1 cellular context compared by ENCODE assay signal in the genomic region with DNA sequence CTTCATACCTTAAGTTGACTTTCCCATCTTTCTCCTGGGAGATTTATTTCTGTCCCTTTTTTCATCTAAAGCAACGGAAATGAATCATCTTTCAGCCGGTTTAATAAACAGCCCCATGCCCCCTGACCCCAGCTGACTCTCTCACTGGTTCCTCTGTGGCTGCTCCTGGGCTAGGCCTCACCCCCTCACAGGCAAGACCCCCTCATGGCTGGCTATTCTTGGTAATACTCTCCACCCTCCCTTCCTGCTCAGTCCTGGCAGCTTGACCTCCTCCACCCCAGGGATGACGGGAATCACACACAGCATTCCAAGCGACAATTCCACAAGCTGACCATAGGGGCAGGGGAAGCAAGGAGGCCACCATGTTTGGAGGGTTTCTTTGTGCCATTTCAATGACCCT.
TF ChIP-seq lines count a peak whose summit lies in the region.

No MANE protein-coding gene starts in this region.

TF ChIP-seq in IMR-90, 13 proteins besides CTCF, POLR2A, EP300 and RAD21:
- TF ChIP-seq USF2 (IDR thresholded peaks at IDR 0.05; ENCODE audit: low read depth, low read length) (no peak), FOS (IDR thresholded peaks at IDR 0.05; ENCODE audit: low read depth, low read length) (0 out of 2 replicates have a peak, but pooled peaks have one; percentile 12), MAZ (IDR thresholded peaks at IDR 0.05; ENCODE audit: borderline replicate concordance, low read depth, low read length) (0 out of 2 replicates have a peak, but pooled peaks have one; percentile 23), BHLHE40 (IDR thresholded peaks at IDR 0.05; ENCODE audit: low read depth, low read length) (no peak), RCOR1 (IDR thresholded peaks at IDR 0.05; ENCODE audit: insufficient replicate concordance, low read length) (no peak)
TF ChIP-seq in IMR-90: peak in this region for 2.
